In genomic region chr5:133655966-133656365, GRCh38 we compare ENCODE assay signal across 34 cellular contexts. TPM values are rescaled to one million over a fixed set of nuclear protein-coding genes. Genes with fewer than 3 reads are reported as not detected.
"Had no signal": no experiment of that assay in that cellular context is flagged by ENCODE, and none has a peak within 500 bp of the region (broad histone marks: within the 10 kb centered on the region; RNA-seq: fewer than 3 reads in every experiment).

No MANE protein-coding gene starts in this region.

- H3K27me3 ChIP-seq: adrenal gland, ascending aorta, body of pancreas, brain microvascular endothelial cell, breast epithelium had no signal

- H3K27ac ChIP-seq: adrenal gland, ascending aorta, body of pancreas, brain microvascular endothelial cell, breast epithelium, cardiac muscle cell had no signal

- H3K4me3 ChIP-seq: adrenal gland, ascending aorta, body of pancreas, breast epithelium, cardiac muscle cell had no signal

- DNase-seq: activated effector memory CD4-positive, alpha-beta T cell treated with anti-CD3 and anti-CD28 coated beads, Interleukin-2, amount 50 U/mL, for 16 hours; activated effector memory CD4-positive, alpha-beta T cell treated with Interleukin-2 at 50 U/mL for 16 hours; activated gamma-delta T cell; activated gamma-delta T cell treated with Interleukin-2 at 50 U/mL for 16 hours; activated naive CD4-positive, alpha-beta T cell; activated naive CD4-positive, alpha-beta T cell treated with anti-CD3 and anti-CD28 coated beads for 36 hours; activated naive CD4-positive, alpha-beta T cell treated with anti-CD3 and anti-CD28 coated beads, Interleukin-2, amount 10 ng/mL, durations not matched to agents 7 days and 5 days; activated naive CD4-positive, alpha-beta T cell treated with anti-CD3 and anti-CD28 coated beads, Interleukin-2, amount 50 U/mL, for 16 hours; activated naive CD4-positive, alpha-beta T cell treated with Interleukin-2 at 50 U/mL for 16 hours; activated naive CD8-positive, alpha-beta T cell treated with anti-CD3 and anti-CD28 coated beads for 36 hours; activated naive CD8-positive, alpha-beta T cell treated with anti-CD3 and anti-CD28 coated beads, Interleukin-2, amount 10 ng/mL, durations not matched to agents 7 days and 5 days; activated naive CD8-positive, alpha-beta T cell treated with anti-CD3 and anti-CD28 coated beads, Interleukin-2, amount 50 U/mL, for 24 hours; activated T-cell treated with anti-CD3 and anti-CD28 coated beads, Interleukin-2, amount 50 U/mL, for 1 hour; activated T-cell treated with anti-CD3 and anti-CD28 coated beads, Interleukin-2, amount 50 U/mL, for 24 hours; activated T-cell treated with anti-CD3 and anti-CD28 coated beads, Interleukin-2, amount 50 U/mL, for 4 hours; activated T-cell treated with anti-CD3 and anti-CD28 coated beads, Interleukin-2, amount 50 U/mL, for 48 hours; activated T-cell treated with anti-CD3 and anti-CD28 coated beads, Interleukin-2, amount 50 U/mL, for 72 hours; adrenal gland; amniotic stem cell; amygdala; anterior cingulate cortex; aorta; body of pancreas; brain microvascular endothelial cell; caudate nucleus; central memory CD4-positive, alpha-beta T cell; cerebellar nuclear complex had no signal

- FAIRE-seq: astrocyte had no signal

- H3K36me3 ChIP-seq: adrenal gland, ascending aorta, brain microvascular endothelial cell, breast epithelium, cardiac muscle cell had no signal

- H3K4me1 ChIP-seq: adrenal gland, ascending aorta, body of pancreas, breast epithelium had no signal

- H3K9me3 ChIP-seq: adrenal gland, ascending aorta, body of pancreas had no signal

RNA-seq across cellular contexts. Expression of gene FSTL4, which starts 43.6 kb away (rescaled TPM):
- total RNA-seq: activated naive CD4-positive, alpha-beta T cell treated with anti-CD3 and anti-CD28 coated beads, Interleukin-2, amount 50 U/mL, for 72 hours; activated T-cell treated with anti-CD3 and anti-CD28 coated beads, Interleukin-2, amount 50 U/mL, for 72 hours; activated T-helper 1 cell treated with anti-CD3 and anti-CD28 coated beads, Interleukin-12 subunit alpha, Interleukin-12 subunit beta, Interleukin-2, Interleukin-4 antibody, amounts not matched to agents 30 ng/mL and 10 ng/mL and 1 ng/mL, durations not matched to agents 14 hours and 24 hours and 36 hours; astrocyte; cardiac septum had no signal
